Comparison of ENCODE assay signal across 29 cellular contexts in the genomic region with DNA sequence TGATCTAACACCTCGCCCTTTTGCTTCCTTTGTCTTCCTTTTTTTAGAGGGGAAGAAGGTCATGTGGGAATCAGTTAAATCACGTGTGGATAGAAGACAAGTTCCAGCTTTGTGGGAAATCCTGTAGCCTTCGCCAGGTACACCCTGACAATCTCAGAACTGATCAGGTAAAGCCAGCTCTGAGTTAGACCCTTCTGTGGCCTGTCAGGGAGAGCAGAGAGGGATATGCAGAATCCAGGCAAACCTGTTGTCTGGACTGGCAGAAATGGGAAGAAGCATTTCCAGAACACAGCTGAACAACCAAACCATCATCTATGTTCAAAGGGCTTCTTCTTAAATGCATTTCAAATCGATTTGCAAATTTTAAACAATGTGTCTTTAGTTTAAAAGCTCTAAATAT.
"Had no signal": no experiment of that assay in that cellular context is flagged by ENCODE, and none has a peak within 500 bp of the region (broad histone marks: within the 10 kb centered on the region; RNA-seq: fewer than 3 reads in every experiment).

No MANE protein-coding gene starts in this region.

- H3K9ac ChIP-seq: parathyroid adenoma had no signal

- H3K4me1 Mint-ChIP-seq: memory B cell, naive B cell had no signal

- DNase-seq: colonic mucosa; effector CD8-positive, alpha-beta T cell; endodermal cell; foreskin fibroblast; gastrocnemius medialis; heart left ventricle; hippocampal formation; left ventricle myocardium superior; lower lobe of right lung; mucosa of descending colon; naive B cell; right cardiac atrium; stimulated activated CD4-positive, alpha-beta T cell treated with anti-CD3 and anti-CD28 coated beads, Interleukin-15, amount 100 ng/mL, for 24 hours; stimulated activated CD4-positive, alpha-beta T cell treated with anti-CD3 and anti-CD28 coated beads, Interleukin-2, amount 100 ng/mL, for 48 hours; stimulated activated naive B cell treated with anti-CD40 and anti-IgM and Interleukin-4, amounts not matched to agents 10 μg/mL and 1 μg/mL and 100 μg/mL, for 72 hours; transverse colon had no signal

- H3K4me3 ChIP-seq: colonic mucosa, gastrocnemius medialis, heart left ventricle, lower lobe of right lung, mucosa of descending colon, prostate gland, skin epidermis, thoracic aorta, transverse colon, vagina had no signal

- H3K27ac ChIP-seq: colonic mucosa, epithelial cell of prostate, gastrocnemius medialis, heart left ventricle, lower lobe of right lung, parathyroid adenoma, prostate gland, thoracic aorta, transverse colon, vagina had no signal

- H3K36me3 ChIP-seq: colonic mucosa, gastrocnemius medialis, heart left ventricle, lower lobe of right lung, prostate gland, thoracic aorta, transverse colon, vagina had no signal

- H3K9me3 Mint-ChIP-seq: dendritic cell treated with granulocyte-macrophage colony-stimulating factor and Interleukin-4, amounts not matched to agents 40 ng/mL and 50 ng/mL, for 4 days had no signal

- H3K36me3 Mint-ChIP-seq: memory B cell; mesothelial cell of epicardium; naive B cell; natural killer cell treated with Interleukin-12 subunit alpha and Interleukin-12 subunit beta and Interleukin-15 and Interleukin-18, amount 100 ng/mL, for 72 hours; stimulated activated naive B cell treated with anti-CD40 and anti-IgM and Interleukin-4, amounts not matched to agents 10 μg/mL and 1 μg/mL and 100 μg/mL, for 72 hours had no signal

- H3K27me3 Mint-ChIP-seq: stimulated activated naive CD8-positive, alpha-beta T cell treated with anti-CD3 and anti-CD28 coated beads, Interleukin-15, Interleukin-2, amounts not matched to agents 100 ng/mL and 50 ng/mL, for 24 hours had no signal

- H3K9me3 ChIP-seq: colonic mucosa, gastrocnemius medialis, heart left ventricle, lower lobe of right lung, mucosa of descending colon, prostate gland, thoracic aorta, transverse colon, vagina had no signal

- ATAC-seq: esophagus mucosa; gastrocnemius medialis; heart left ventricle; left ventricle myocardium superior; lower lobe of right lung; mucosa of descending colon; natural killer cell treated with Interleukin-12 subunit alpha and Interleukin-12 subunit beta and Interleukin-15 and Interleukin-18, amount 100 ng/mL, for 72 hours; right cardiac atrium; stimulated activated naive B cell treated with anti-CD40 and anti-IgM and Interleukin-4, amounts not matched to agents 10 μg/mL and 1 μg/mL and 100 μg/mL, for 72 hours had no signal

- H3K79me2 ChIP-seq: parathyroid adenoma had no signal

- H3K27ac Mint-ChIP-seq: endodermal cell; memory B cell; mesothelial cell of epicardium; stimulated activated naive B cell treated with anti-CD40 and anti-IgM and Interleukin-4, amounts not matched to agents 10 μg/mL and 1 μg/mL and 100 μg/mL, for 72 hours; stimulated activated naive CD8-positive, alpha-beta T cell treated with anti-CD3 and anti-CD28 coated beads, Interleukin-15, Interleukin-2, amounts not matched to agents 100 ng/mL and 50 ng/mL, for 24 hours had no signal

- H3K4me3 Mint-ChIP-seq: dendritic cell treated with granulocyte-macrophage colony-stimulating factor and Interleukin-4, amounts not matched to agents 40 ng/mL and 50 ng/mL, for 4 days; endodermal cell; memory B cell; mesothelial cell of epicardium; naive B cell; natural killer cell treated with Interleukin-12 subunit alpha and Interleukin-12 subunit beta and Interleukin-15 and Interleukin-18, amount 100 ng/mL, for 72 hours; neural crest cell; stimulated activated naive B cell treated with anti-CD40 and anti-IgM and Interleukin-4, amounts not matched to agents 10 μg/mL and 1 μg/mL and 100 μg/mL, for 72 hours; stimulated activated naive CD8-positive, alpha-beta T cell treated with anti-CD3 and anti-CD28 coated beads, Interleukin-15, Interleukin-2, amounts not matched to agents 100 ng/mL and 50 ng/mL, for 24 hours had no signal

- H3K27me3 ChIP-seq: colonic mucosa, gastrocnemius medialis, heart left ventricle, transverse colon, vagina had no signal

- H2AFZ ChIP-seq: parathyroid adenoma had no signal

- H3K4me1 ChIP-seq: colonic mucosa, gastrocnemius medialis, prostate gland had no signal
